ENCODE assay signal across 29 cellular contexts in genomic region chr5:178236126-178236525, GRCh38. TPM values are rescaled to one million over a fixed set of nuclear protein-coding genes. Genes with fewer than 3 reads are reported as not detected.
DNase-seq lines count a peak whose midpoint lies in the region; ATAC-seq, FAIRE-seq and TF ChIP-seq lines count a peak whose summit lies in the region.
"Had no signal": no experiment of that assay in that cellular context is flagged by ENCODE, and none has a peak within 500 bp of the region (broad histone marks: within the 10 kb centered on the region; RNA-seq: fewer than 3 reads in every experiment).

No MANE protein-coding gene starts in this region.

- ATAC-seq in CD4-positive, alpha-beta T cell (ENCODE audit: poor library complexity): no peak
- no peak for ATAC-seq in activated CD8-positive, alpha-beta T cell treated with anti-CD3 and anti-CD28 coated beads, Interleukin-2, amount 10 ng/mL, durations not matched to agents 7 days and 5 days
- ATAC-seq in HG03469 (IDR thresholded peaks at IDR 0.05; ENCODE audit: unreplicated experiment): no peak
- no peak for ATAC-seq in GM19351 (IDR thresholded peaks at IDR 0.05; ENCODE audit: unreplicated experiment)
- ATAC-seq: activated T-cell treated with anti-CD3 and anti-CD28 coated beads, Interleukin-2, amount 50 U/mL, for 4 hours; HCT116; stimulated activated effector memory CD8-positive, alpha-beta T cell treated with anti-CD3 and anti-CD28 coated beads, Interleukin-12 subunit alpha, Interleukin-12 subunit beta, amount 100 ng/mL, for 72 hours had no signal

- peaks cover 30% of the 10 kb centered on the region for H3F3A ChIP-seq in neural progenitor cell (ENCODE audit: low read depth)

- H3K4me1 Mint-ChIP-seq in CD4-positive, alpha-beta T cell (ENCODE audit: low read depth): peaks cover 49% of the 10 kb centered on the region
- H3K4me1 Mint-ChIP-seq in activated CD8-positive, alpha-beta T cell treated with anti-CD3 and anti-CD28 coated beads, Interleukin-2, amount 10 ng/mL, durations not matched to agents 7 days and 5 days (ENCODE audit: low read depth): peaks cover 83% of the 10 kb centered on the region
- peaks cover 18% of the 10 kb centered on the region for H3K4me1 Mint-ChIP-seq in neural progenitor cell

- H3K36me3 ChIP-seq in kidney (ENCODE audit: control insufficient read depth in 1 of 2, insufficient read depth in 2 of 2, low read length in 2 of 2) (peaks cover 0 to 3% of the 10 kb centered on the region in 2 donors), neural progenitor cell (no peaks in the 10 kb centered on the region)
- H3K36me3 ChIP-seq: suprapubic skin had no signal

- no peak for FAIRE-seq in kidney (lab: Jason Lieb, UNC)

- peaks cover 9% of the 10 kb centered on the region for H3K79me2 ChIP-seq in neural progenitor cell (ENCODE audit: low read depth)

- H3K27ac ChIP-seq in CD4-positive, alpha-beta T cell (ENCODE audit: low read depth, low read length): no peak overlapping the region
- peak overlapping the region in 1 of 2 donors; percentile 7 for H3K27ac ChIP-seq in kidney (ENCODE audit: low read depth in 2 of 2, low read length in 2 of 2)
- H3K27ac ChIP-seq in neural progenitor cell: no peak overlapping the region
- H3K27ac ChIP-seq: hepatocyte had no signal

- H3K27me3 ChIP-seq in CD4-positive, alpha-beta T cell (ENCODE audit: control insufficient read depth, insufficient read depth, low read length): no peaks in the 10 kb centered on the region
- H3K27me3 ChIP-seq in neural progenitor cell: no peaks in the 10 kb centered on the region
- H3K27me3 ChIP-seq: hepatocyte, suprapubic skin had no signal

- no peak overlapping the region for H3K4me3 Mint-ChIP-seq in CD4-positive, alpha-beta T cell
- H3K4me3 Mint-ChIP-seq in activated CD8-positive, alpha-beta T cell treated with anti-CD3 and anti-CD28 coated beads, Interleukin-2, amount 10 ng/mL, durations not matched to agents 7 days and 5 days: peak overlapping the region; percentile 20
- H3K4me3 Mint-ChIP-seq in neural progenitor cell: no peak overlapping the region
- H3K4me3 Mint-ChIP-seq: activated T-cell treated with anti-CD3 and anti-CD28 coated beads, Interleukin-2, amount 50 U/mL, for 4 hours had no signal

- H3K4me2 ChIP-seq in neural progenitor cell: no peak overlapping the region
- H3K4me2 ChIP-seq: hepatocyte, SK-N-SH had no signal

- POLR2A ChIA-PET in CD4-positive, alpha-beta T cell (lab: Charles Lee): no interaction called here
- POLR2A ChIA-PET in activated CD8-positive, alpha-beta T cell treated with anti-CD3 and anti-CD28 coated beads, Interleukin-2, amount 10 ng/mL, durations not matched to agents 7 days and 5 days (lab: Charles Lee): interaction anchor here (1.5 kb wide), 1 partner anchor 32 kb away, joined by 5 read pairs; the partner anchor contains the start of gene HNRNPAB

- peaks cover 10% of the 10 kb centered on the region for H4K20me1 ChIP-seq in neural progenitor cell (ENCODE audit: low read depth)

- H2AFZ ChIP-seq in neural progenitor cell (replicated peaks): no peak overlapping the region
- H2AFZ ChIP-seq: hepatocyte had no signal

- peaks cover 9% of the 10 kb centered on the region for H3K36me3 Mint-ChIP-seq in CD4-positive, alpha-beta T cell (ENCODE audit: low read depth)
- peaks cover 11% of the 10 kb centered on the region for H3K36me3 Mint-ChIP-seq in activated CD8-positive, alpha-beta T cell treated with anti-CD3 and anti-CD28 coated beads, Interleukin-2, amount 10 ng/mL, durations not matched to agents 7 days and 5 days (ENCODE audit: low read depth)
- H3K36me3 Mint-ChIP-seq in neural progenitor cell: peaks cover 2% of the 10 kb centered on the region
- H3K36me3 Mint-ChIP-seq: naive B cell had no signal

- H3K9ac ChIP-seq in kidney (ENCODE audit: low read length in 2 of 2): no peak overlapping the region
- no peak overlapping the region for H3K9ac ChIP-seq in neural progenitor cell
- H3K9ac ChIP-seq: SK-N-SH had no signal

- H3K4me1 ChIP-seq in kidney (ENCODE audit: control insufficient read depth in 1 of 2, insufficient read depth in 1 of 2, low read depth in 1 of 2, low read length in 2 of 2) (peaks cover 10 to 41% of the 10 kb centered on the region in 2 donors), neural progenitor cell (peaks cover 8% of the 10 kb centered on the region)

- no peak for TF ChIP-seq CTCF in CD4-positive, alpha-beta T cell (IDR thresholded peaks at IDR 0.05)
- TF ChIP-seq CTCF in kidney (IDR thresholded peaks at IDR 0.05; ENCODE audit: borderline replicate concordance, extremely low read depth, insufficient read depth): no peak
- TF ChIP-seq CTCF in neural progenitor cell (IDR thresholded peaks at IDR 0.05): no peak

- intact Hi-C loops in CD4-positive, alpha-beta T cell (cut with DNase I, micrococcal nuclease): loop anchor here (10.0 kb wide), 2 partner anchors 349 to 1839 kb away; partner anchors contain the start of gene RNF130 (in 1 of the 2)
- intact Hi-C loops in kidney (cut with DNase I): no loop called here

- no peaks in the 10 kb centered on the region for H3K27me3 Mint-ChIP-seq in CD4-positive, alpha-beta T cell
- no peaks in the 10 kb centered on the region for H3K27me3 Mint-ChIP-seq in activated CD8-positive, alpha-beta T cell treated with anti-CD3 and anti-CD28 coated beads, Interleukin-2, amount 10 ng/mL, durations not matched to agents 7 days and 5 days (ENCODE audit: low read depth)
- peaks cover 10% of the 10 kb centered on the region for H3K27me3 Mint-ChIP-seq in neural progenitor cell (ENCODE audit: insufficient read depth, low read depth)
- H3K27me3 Mint-ChIP-seq: naive B cell had no signal

- no peaks in the 10 kb centered on the region for H3K9me3 Mint-ChIP-seq in CD4-positive, alpha-beta T cell
- H3K9me3 Mint-ChIP-seq in activated CD8-positive, alpha-beta T cell treated with anti-CD3 and anti-CD28 coated beads, Interleukin-2, amount 10 ng/mL, durations not matched to agents 7 days and 5 days (ENCODE audit: insufficient read depth): no peaks in the 10 kb centered on the region
- H3K9me3 Mint-ChIP-seq in neural progenitor cell: no peaks in the 10 kb centered on the region
- H3K9me3 Mint-ChIP-seq: activated T-cell treated with anti-CD3 and anti-CD28 coated beads, Interleukin-2, amount 50 U/mL, for 4 hours; naive B cell; stimulated activated effector memory CD8-positive, alpha-beta T cell treated with anti-CD3 and anti-CD28 coated beads, Interleukin-12 subunit alpha, Interleukin-12 subunit beta, amount 100 ng/mL, for 72 hours had no signal

- no peaks in the 10 kb centered on the region for H3K9me3 ChIP-seq in CD4-positive, alpha-beta T cell (ENCODE audit: control insufficient read depth, low read length)
- H3K9me3 ChIP-seq in kidney (ENCODE audit: control insufficient read depth in 1 of 2, low read length in 2 of 2) (no peaks in the 10 kb centered on the region), neural progenitor cell (ENCODE audit: low read depth) (no peaks in the 10 kb centered on the region)
- H3K9me3 ChIP-seq: SK-N-SH, suprapubic skin had no signal

- CTCF ChIA-PET in CD4-positive, alpha-beta T cell (lab: Charles Lee): no interaction called here
- CTCF ChIA-PET in activated CD8-positive, alpha-beta T cell treated with anti-CD3 and anti-CD28 coated beads, Interleukin-2, amount 10 ng/mL, durations not matched to agents 7 days and 5 days (lab: Charles Lee): interaction anchor here (1.1 to 2.4 kb wide), 4 partner anchors 12 to 314 kb away, joined by 4 to 22 read pairs (median 7); no protein-coding TSS in a partner anchor

- H3K27ac Mint-ChIP-seq in CD4-positive, alpha-beta T cell: peak overlapping the region; percentile 60
- peak overlapping the region; percentile 98 for H3K27ac Mint-ChIP-seq in activated CD8-positive, alpha-beta T cell treated with anti-CD3 and anti-CD28 coated beads, Interleukin-2, amount 10 ng/mL, durations not matched to agents 7 days and 5 days
- peak overlapping the region; percentile 42 for H3K27ac Mint-ChIP-seq in neural progenitor cell

- H3K4me3 ChIP-seq in kidney (ENCODE audit: low read length in 2 of 2): no peak overlapping the region
- no peak overlapping the region for H3K4me3 ChIP-seq in neural progenitor cell
- H3K4me3 ChIP-seq: hepatocyte, skin epidermis, suprapubic skin had no signal

- DNase-seq in CD4-positive, alpha-beta T cell: no peak
- no peak for DNase-seq in activated CD8-positive, alpha-beta T cell treated with anti-CD3 and anti-CD28 coated beads, Interleukin-2, amount 10 ng/mL, durations not matched to agents 7 days and 5 days
- peak; percentile 53 for DNase-seq in kidney
- no peak for DNase-seq in neural progenitor cell (ENCODE audit: low spot score)
- no peak for DNase-seq in SK-N-DZ (ENCODE audit: low spot score)
- DNase-seq: activated CD4-positive, alpha-beta T cell treated with anti-CD3 and anti-CD28 coated beads, Interleukin-2, amount 50 U/mL, for 4 hours; activated naive CD4-positive, alpha-beta T cell; activated T-cell treated with anti-CD3 and anti-CD28 coated beads, Interleukin-2, amount 50 U/mL, for 4 hours; cerebellar nuclear complex; DND-41; KG1; naive B cell; NCI-H1694; NCI-H526; SK-N-SH; stimulated activated CD4-positive, alpha-beta T cell treated with anti-CD3 and anti-CD28 coated beads, Interleukin-2, amount 100 ng/mL, for 24 hours had no signal

RNA-seq across cellular contexts. Expression of gene PHYKPL, which starts 3.5 kb away (rescaled TPM):
- 10 to 100 TPM; 90.9 to 92.8 TPM for total RNA-seq in CD4-positive, alpha-beta T cell
- 100 to 1,000 TPM; 125 to 126 TPM for total RNA-seq in activated CD8-positive, alpha-beta T cell treated with anti-CD3 and anti-CD28 coated beads, Interleukin-2, amount 10 ng/mL, durations not matched to agents 7 days and 5 days
- total RNA-seq in kidney: 116 TPM
- 35.3 TPM for polyA plus RNA-seq in kidney (ENCODE audit: insufficient read depth, low read depth, low replicate concordance)
- 20.5 and 25.9 TPM in 2 replicates for total RNA-seq in neural progenitor cell (ENCODE audit: low replicate concordance)
- polyA plus RNA-seq in SK-N-DZ (2014; cell fraction: cytosol; rRNA removed): 6.3 and 6.7 TPM in 2 replicates
- polyA plus RNA-seq in SK-N-DZ (2014; cell fraction: nucleus; rRNA removed): 45.2 and 56.1 TPM in 2 replicates

RNA-seq across cellular contexts. Expression of gene HNRNPAB, which starts 31.8 kb away (rescaled TPM):
- 10 to 100 TPM; 63.6 to 68.9 TPM for total RNA-seq in CD4-positive, alpha-beta T cell
- total RNA-seq in activated CD8-positive, alpha-beta T cell treated with anti-CD3 and anti-CD28 coated beads, Interleukin-2, amount 10 ng/mL, durations not matched to agents 7 days and 5 days: 100 to 1,000 TPM; 335 to 336 TPM
- 130 TPM for total RNA-seq in kidney
- polyA plus RNA-seq in kidney (ENCODE audit: insufficient read depth, low read depth, low replicate concordance): 81.8 TPM
- total RNA-seq in neural progenitor cell (ENCODE audit: low replicate concordance): 186 and 195 TPM in 2 replicates
- polyA plus RNA-seq in SK-N-DZ (2014; cell fraction: cytosol; rRNA removed): 198 and 227 TPM in 2 replicates
- 117 and 183 TPM in 2 replicates for polyA plus RNA-seq in SK-N-DZ (2014; cell fraction: nucleus; rRNA removed)

RNA-seq across cellular contexts. Expression of gene GMCL2, which starts 49.0 kb away (rescaled TPM):
- not detected for total RNA-seq in CD4-positive, alpha-beta T cell
- not detected for total RNA-seq in activated CD8-positive, alpha-beta T cell treated with anti-CD3 and anti-CD28 coated beads, Interleukin-2, amount 10 ng/mL, durations not matched to agents 7 days and 5 days
- total RNA-seq in kidney (not detected), neural progenitor cell (ENCODE audit: low replicate concordance) (not detected in 2 replicates)
- not detected for polyA plus RNA-seq in kidney (ENCODE audit: insufficient read depth, low read depth, low replicate concordance)
- polyA plus RNA-seq in SK-N-DZ (2014; cell fraction: cytosol; rRNA removed): not detected in 2 replicates
- polyA plus RNA-seq in SK-N-DZ (2014; cell fraction: nucleus; rRNA removed): not detected in 2 replicates
- total RNA-seq: activated T-cell treated with anti-CD3 and anti-CD28 coated beads, Interleukin-2, amount 50 U/mL, for 4 hours; epithelial cell of proximal tubule; fibroblast of villous mesenchyme; hepatocyte; HT-29; posterior vena cava; RPMI7951; T-helper 2 cell treated with Interferon-gamma antibody and Interleukin-4, amounts not matched to agents 100 ng/mL and 5 ng/mL, for 36 hours had no signal
- polyA plus RNA-seq: hepatocyte, SK-N-SH had no signal

Comparison
In these comparisons a context has a peak if more than half of its experiments do, and no peak if none do; other contexts are left out.
1. H3K27ac Mint-ChIP-seq: peak in every context shown above with its lines; median percentile 98 in activated CD8-positive, alpha-beta T cell treated with anti-CD3 and anti-CD28 coated beads, Interleukin-2, amount 10 ng/mL, durations not matched to agents 7 days and 5 days; 60 in CD4-positive, alpha-beta T cell; 42 in neural progenitor cell.